Comparison of ENCODE assay signal across 1 cellular context in the genomic region with DNA sequence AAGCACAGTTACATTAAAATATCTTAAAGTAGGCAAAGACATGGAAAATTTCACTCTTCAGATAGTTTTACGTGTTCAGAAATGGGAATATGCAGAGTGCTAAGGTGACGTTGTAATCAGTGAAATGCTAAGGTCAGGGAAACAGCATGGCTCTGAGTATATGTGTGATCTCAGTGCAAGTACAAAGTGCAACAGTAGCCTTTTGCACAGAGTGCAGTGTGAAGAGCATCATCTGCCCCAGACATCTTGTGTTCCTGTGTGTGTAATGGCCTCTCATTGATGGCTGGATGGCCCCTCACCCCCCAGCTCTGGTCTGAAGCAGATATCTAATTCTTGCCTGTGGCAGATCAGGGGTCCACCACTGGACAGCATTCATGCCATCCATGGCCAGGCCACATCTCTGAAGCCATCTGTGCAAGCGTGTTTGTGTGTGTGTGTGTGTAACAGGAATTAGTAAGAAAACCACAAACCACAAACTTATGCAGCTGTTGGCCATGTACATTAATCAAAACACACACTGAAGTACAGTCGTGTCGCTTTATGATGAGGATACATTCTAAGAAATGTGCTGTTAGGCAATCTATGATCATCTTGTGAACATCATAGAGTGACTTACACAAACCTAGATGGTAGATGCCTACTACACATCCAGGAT.
TF ChIP-seq lines count a peak whose summit lies in the region.

No MANE protein-coding gene starts in this region.

TF ChIP-seq in HepG2, 621 proteins besides CTCF, POLR2A, EP300 and RAD21 (continued from another document and continues in another):
- peak; percentile 77 for TF ChIP-seq ARID5B (CRISPR knock-in tag; IDR thresholded peaks at IDR 0.05)
- TF ChIP-seq, protein P1, sequence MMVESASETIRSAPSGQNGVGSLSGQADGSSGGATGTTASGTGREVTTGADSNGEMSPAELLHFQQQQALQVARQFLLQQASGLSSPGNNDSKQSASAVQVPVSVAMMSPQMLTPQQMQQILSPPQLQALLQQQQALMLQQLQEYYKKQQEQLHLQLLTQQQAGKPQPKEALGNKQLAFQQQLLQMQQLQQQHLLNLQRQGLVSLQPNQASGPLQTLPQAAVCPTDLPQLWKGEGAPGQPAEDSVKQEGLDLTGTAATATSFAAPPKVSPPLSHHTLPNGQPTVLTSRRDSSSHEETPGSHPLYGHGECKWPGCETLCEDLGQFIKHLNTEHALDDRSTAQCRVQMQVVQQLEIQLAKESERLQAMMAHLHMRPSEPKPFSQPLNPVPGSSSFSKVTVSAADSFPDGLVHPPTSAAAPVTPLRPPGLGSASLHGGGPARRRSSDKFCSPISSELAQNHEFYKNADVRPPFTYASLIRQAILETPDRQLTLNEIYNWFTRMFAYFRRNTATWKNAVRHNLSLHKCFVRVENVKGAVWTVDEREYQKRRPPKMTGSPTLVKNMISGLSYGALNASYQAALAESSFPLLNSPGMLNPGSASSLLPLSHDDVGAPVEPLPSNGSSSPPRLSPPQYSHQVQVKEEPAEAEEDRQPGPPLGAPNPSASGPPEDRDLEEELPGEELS (CRISPR knock-in tag; IDR thresholded peaks at IDR 0.05), result 0 out of 2 replicates have a peak, but pooled peaks have one; percentile 49
- TF ChIP-seq, protein P2, sequence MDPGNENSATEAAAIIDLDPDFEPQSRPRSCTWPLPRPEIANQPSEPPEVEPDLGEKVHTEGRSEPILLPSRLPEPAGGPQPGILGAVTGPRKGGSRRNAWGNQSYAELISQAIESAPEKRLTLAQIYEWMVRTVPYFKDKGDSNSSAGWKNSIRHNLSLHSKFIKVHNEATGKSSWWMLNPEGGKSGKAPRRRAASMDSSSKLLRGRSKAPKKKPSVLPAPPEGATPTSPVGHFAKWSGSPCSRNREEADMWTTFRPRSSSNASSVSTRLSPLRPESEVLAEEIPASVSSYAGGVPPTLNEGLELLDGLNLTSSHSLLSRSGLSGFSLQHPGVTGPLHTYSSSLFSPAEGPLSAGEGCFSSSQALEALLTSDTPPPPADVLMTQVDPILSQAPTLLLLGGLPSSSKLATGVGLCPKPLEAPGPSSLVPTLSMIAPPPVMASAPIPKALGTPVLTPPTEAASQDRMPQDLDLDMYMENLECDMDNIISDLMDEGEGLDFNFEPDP (CRISPR knock-in tag; conservative IDR thresholded peaks at IDR 0.05), result 0 out of 2 replicates have a peak, but pooled peaks have one; percentile 61
- TF ChIP-seq, protein P3, sequence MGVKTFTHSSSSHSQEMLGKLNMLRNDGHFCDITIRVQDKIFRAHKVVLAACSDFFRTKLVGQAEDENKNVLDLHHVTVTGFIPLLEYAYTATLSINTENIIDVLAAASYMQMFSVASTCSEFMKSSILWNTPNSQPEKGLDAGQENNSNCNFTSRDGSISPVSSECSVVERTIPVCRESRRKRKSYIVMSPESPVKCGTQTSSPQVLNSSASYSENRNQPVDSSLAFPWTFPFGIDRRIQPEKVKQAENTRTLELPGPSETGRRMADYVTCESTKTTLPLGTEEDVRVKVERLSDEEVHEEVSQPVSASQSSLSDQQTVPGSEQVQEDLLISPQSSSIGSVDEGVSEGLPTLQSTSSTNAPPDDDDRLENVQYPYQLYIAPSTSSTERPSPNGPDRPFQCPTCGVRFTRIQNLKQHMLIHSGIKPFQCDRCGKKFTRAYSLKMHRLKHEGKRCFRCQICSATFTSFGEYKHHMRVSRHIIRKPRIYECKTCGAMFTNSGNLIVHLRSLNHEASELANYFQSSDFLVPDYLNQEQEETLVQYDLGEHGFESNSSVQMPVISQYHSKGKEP (CRISPR knock-in tag; IDR thresholded peaks at IDR 0.05), result no peak
- no peak for TF ChIP-seq ZBTB46 (CRISPR knock-in tag; IDR thresholded peaks at IDR 0.05; ENCODE audit: borderline replicate concordance)
- TF ChIP-seq SIX4 (CRISPR knock-in tag; IDR thresholded peaks at IDR 0.05), result no peak
- TF ChIP-seq HDAC2 (CRISPR knock-in tag; IDR thresholded peaks at IDR 0.05), result peak; percentile 85
- TF ChIP-seq HDAC6 (IDR thresholded peaks at IDR 0.05; ENCODE audit: low read depth, low read length), result no peak
- peak; percentile 82 for TF ChIP-seq JUND (CRISPR knock-in tag; IDR thresholded peaks at IDR 0.05)
- TF ChIP-seq PHF21A (CRISPR knock-in tag; IDR thresholded peaks at IDR 0.05), result no peak
- TF ChIP-seq CEBPG (CRISPR knock-in tag; IDR thresholded peaks at IDR 0.05), result 0 out of 2 replicates have a peak, but pooled peaks have one; percentile 30
- TF ChIP-seq DNMT1 (CRISPR knock-in tag; IDR thresholded peaks at IDR 0.05), result no peak
- TF ChIP-seq ZNF557 (CRISPR knock-in tag; IDR thresholded peaks at IDR 0.05), result no peak
- TF ChIP-seq ZFP41 (CRISPR knock-in tag; IDR thresholded peaks at IDR 0.05; ENCODE audit: borderline replicate concordance), result no peak
- TF ChIP-seq MTF2 (CRISPR knock-in tag; IDR thresholded peaks at IDR 0.05; ENCODE audit: borderline replicate concordance), result no peak
- no peak for TF ChIP-seq ATM (IDR thresholded peaks at IDR 0.05; ENCODE audit: borderline replicate concordance)
- TF ChIP-seq, protein P4, sequence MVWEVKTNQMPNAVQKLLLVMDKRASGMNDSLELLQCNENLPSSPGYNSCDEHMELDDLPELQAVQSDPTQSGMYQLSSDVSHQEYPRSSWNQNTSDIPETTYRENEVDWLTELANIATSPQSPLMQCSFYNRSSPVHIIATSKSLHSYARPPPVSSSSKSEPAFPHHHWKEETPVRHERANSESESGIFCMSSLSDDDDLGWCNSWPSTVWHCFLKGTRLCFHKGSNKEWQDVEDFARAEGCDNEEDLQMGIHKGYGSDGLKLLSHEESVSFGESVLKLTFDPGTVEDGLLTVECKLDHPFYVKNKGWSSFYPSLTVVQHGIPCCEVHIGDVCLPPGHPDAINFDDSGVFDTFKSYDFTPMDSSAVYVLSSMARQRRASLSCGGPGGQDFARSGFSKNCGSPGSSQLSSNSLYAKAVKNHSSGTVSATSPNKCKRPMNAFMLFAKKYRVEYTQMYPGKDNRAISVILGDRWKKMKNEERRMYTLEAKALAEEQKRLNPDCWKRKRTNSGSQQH (CRISPR knock-in tag; IDR thresholded peaks at IDR 0.05; ENCODE audit: low read depth), result no peak
- no peak for TF ChIP-seq SMC3 (IDR thresholded peaks at IDR 0.05; ENCODE audit: low read length)
- TF ChIP-seq ZNF350 (CRISPR knock-in tag; IDR thresholded peaks at IDR 0.05; ENCODE audit: borderline replicate concordance, low read depth), result no peak
- peak; percentile 65; the same call in 1 of the 2 replicates for TF ChIP-seq ZBTB20 (CRISPR knock-in tag; IDR thresholded peaks at IDR 0.05; ENCODE audit: borderline replicate concordance, low read depth)
- peak; percentile 75 for TF ChIP-seq PAXIP1 (CRISPR knock-in tag; conservative IDR thresholded peaks at IDR 0.05)
- TF ChIP-seq, protein P5, sequence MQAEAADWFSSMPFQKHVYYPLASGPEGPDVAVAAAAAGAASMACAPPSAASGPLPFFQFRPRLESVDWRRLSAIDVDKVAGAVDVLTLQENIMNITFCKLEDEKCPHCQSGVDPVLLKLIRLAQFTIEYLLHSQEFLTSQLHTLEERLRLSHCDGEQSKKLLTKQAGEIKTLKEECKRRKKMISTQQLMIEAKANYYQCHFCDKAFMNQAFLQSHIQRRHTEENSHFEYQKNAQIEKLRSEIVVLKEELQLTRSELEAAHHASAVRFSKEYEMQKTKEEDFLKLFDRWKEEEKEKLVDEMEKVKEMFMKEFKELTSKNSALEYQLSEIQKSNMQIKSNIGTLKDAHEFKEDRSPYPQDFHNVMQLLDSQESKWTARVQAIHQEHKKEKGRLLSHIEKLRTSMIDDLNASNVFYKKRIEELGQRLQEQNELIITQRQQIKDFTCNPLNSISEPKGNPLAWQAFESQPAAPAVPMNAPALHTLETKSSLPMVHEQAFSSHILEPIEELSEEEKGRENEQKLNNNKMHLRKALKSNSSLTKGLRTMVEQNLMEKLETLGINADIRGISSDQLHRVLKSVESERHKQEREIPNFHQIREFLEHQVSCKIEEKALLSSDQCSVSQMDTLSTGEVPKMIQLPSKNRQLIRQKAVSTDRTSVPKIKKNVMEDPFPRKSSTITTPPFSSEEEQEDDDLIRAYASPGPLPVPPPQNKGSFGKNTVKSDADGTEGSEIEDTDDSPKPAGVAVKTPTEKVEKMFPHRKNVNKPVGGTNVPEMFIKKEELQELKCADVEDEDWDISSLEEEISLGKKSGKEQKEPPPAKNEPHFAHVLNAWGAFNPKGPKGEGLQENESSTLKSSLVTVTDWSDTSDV (CRISPR knock-in tag; IDR thresholded peaks at IDR 0.05), result no peak
- TF ChIP-seq HMGA1 (CRISPR knock-in tag; conservative IDR thresholded peaks at IDR 0.05), result 0 out of 2 replicates have a peak, but pooled peaks have one; percentile 26
- no peak for TF ChIP-seq ZNF597 (CRISPR knock-in tag; IDR thresholded peaks at IDR 0.05)
- no peak for TF ChIP-seq SETDB1 (CRISPR knock-in tag; IDR thresholded peaks at IDR 0.05; ENCODE audit: borderline replicate concordance)
- TF ChIP-seq NR2F2 (IDR thresholded peaks at IDR 0.05; ENCODE audit: borderline replicate concordance, low read depth), result no peak
- TF ChIP-seq CHD4 (IDR thresholded peaks at IDR 0.05; ENCODE audit: borderline replicate concordance, low read length), result no peak
- no peak for TF ChIP-seq MATR3 (CRISPR knock-in tag; IDR thresholded peaks at IDR 0.05)
